ENCODE assay signal across 18 cellular contexts in the genomic region with DNA sequence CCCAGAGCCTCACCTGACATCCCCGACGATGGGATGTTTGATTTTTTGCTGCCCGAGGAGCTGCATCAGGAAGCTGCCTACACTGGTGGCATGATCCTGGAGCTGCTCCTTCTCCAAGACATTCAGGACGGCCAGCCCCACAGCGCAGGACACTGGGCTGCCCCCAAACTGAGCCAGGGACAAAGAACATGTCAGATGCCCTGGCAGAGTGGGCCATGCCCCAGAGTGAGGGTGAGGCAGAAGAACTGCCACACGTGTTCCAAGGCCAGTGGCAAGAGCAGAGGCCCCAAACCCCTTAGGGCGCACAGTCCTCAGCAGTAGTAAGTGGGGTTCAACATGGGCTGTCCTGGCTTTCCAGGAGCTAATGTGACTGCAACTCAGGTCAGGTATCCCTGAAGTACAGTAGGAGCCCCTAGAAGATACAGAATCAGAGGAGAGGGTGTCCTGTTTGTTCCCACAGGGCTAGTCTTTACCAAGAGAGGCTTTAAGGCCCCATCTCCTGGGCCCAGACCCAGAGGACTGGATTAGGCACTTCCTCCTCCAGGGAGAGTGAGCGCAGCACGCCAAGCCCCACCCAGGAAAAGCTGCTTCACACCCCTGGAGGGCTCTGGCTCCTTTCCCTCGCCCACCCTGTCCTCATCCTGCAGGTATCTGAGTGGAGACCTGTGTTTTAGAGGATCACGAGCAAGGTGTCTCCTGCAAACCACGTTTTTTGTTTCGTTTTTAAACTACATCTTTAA. TPM values are rescaled to one million over a fixed set of nuclear protein-coding genes. Genes with fewer than 3 reads are reported as not detected.
A peak's percentile ranks its signal among the peaks of the same experiment; 100 is the strongest.
DNase-seq lines count a peak whose midpoint lies in the region; ATAC-seq, FAIRE-seq and TF ChIP-seq lines count a peak whose summit lies in the region.
"Had no signal": no experiment of that assay in that cellular context is flagged by ENCODE, and none has a peak within 500 bp of the region (broad histone marks: within the 10 kb centered on the region; RNA-seq: fewer than 3 reads in every experiment).

No MANE protein-coding gene starts in this region.

- no peak overlapping the region for H2AFZ ChIP-seq in Karpas-422 (ENCODE audit: low read length)
- no peak overlapping the region for H2AFZ ChIP-seq in H1 (ENCODE audit: low read length)
- H2AFZ ChIP-seq: parathyroid adenoma had no signal

- no peak overlapping the region for H3K4me2 ChIP-seq in Karpas-422 (ENCODE audit: low read depth, low read length, poor library complexity, severe bottlenecking)
- no peak overlapping the region for H3K4me2 ChIP-seq in H1 (ENCODE audit: insufficient read depth in 1 of 2, low read depth in 2 of 2, low read length in 2 of 2)

- no peak overlapping the region for H2BK120ac ChIP-seq in H1 (replicated peaks; ENCODE audit: low read depth, low read length)

- H3K14ac ChIP-seq in H1 (ENCODE audit: insufficient read length) = no peak overlapping the region

- TF ChIP-seq CTCF in H1 (IDR thresholded peaks at IDR 0.05; ENCODE audit: control extremely low read depth in 1 of 3, insufficient read depth in 1 of 3, low read depth in 1 of 3, low read length in 3 of 3) = no peak

- H3K36me3 ChIP-seq in Karpas-422 (ENCODE audit: insufficient read depth, low read length) (peaks cover 24% of the 10 kb centered on the region), H1 (ENCODE audit: control insufficient read depth in 2 of 4, insufficient read depth in 4 of 4, low read length in 3 of 4) (peaks cover 15 to 75% (median 36%) of the 10 kb centered on the region in 4 experiments)
- H3K36me3 ChIP-seq: uterus had no signal

- CTCF ChIA-PET in H1 (lab: Charles Lee; ENCODE audit: partially characterized antibody) = interaction anchor here (1.0 to 2.6 kb wide), 4 partner anchors 9 to 95 kb away, joined by 3 to 8 read pairs (median 6); a partner anchor contains a TSS

- WGBS in H1 (ENCODE audit: extremely low coverage in 1 of 2, insufficient coverage in 1 of 2, insufficient read length in 1 of 2, insufficient replicate concordance in 2 of 2, low coverage in 1 of 2, low lambda C conversion rate in 2 of 2, missing lambda C conversion rate in 1 of 2), 2 experiments = 85% methylated on average over 13 of the region's 13 CpGs; no CpG with 5 or more reads in 1 of the 2 experiments

- H3K27ac Mint-ChIP-seq in activated T-cell treated with anti-CD3 and anti-CD28 coated beads, Interleukin-2, amount 50 U/mL, for 72 hours = peak overlapping the region; percentile 96
- peak overlapping the region; percentile 91 for H3K27ac Mint-ChIP-seq in stimulated activated effector memory CD8-positive, alpha-beta T cell treated with anti-CD3 and anti-CD28 coated beads, Interleukin-12 subunit alpha, Interleukin-12 subunit beta, amount 100 ng/mL, for 72 hours

- H3K27ac ChIP-seq in Karpas-422 (ENCODE audit: low read length) (peak overlapping the region; percentile 68), H1 (ENCODE audit: low read depth, low read length) (no peak overlapping the region)
- H3K27ac ChIP-seq: coronary artery, parathyroid adenoma, uterus had no signal

- H3K23me2 ChIP-seq in H1 (ENCODE audit: low read depth, low read length) = no peaks in the 10 kb centered on the region

- TF ChIP-seq RAD21 in H1 (IDR thresholded peaks at IDR 0.05 in 1 of 2, conservative IDR thresholded peaks at IDR 0.05 in 1 of 2; ENCODE audit: low read depth in 2 of 2, low read length in 2 of 2) = no peak

- no peak for DNase-seq in activated T-cell treated with anti-CD3 and anti-CD28 coated beads, Interleukin-2, amount 50 U/mL, for 72 hours
- no peak for DNase-seq in activated T-cell treated with anti-CD3 and anti-CD28 coated beads for 4 hours
- peak; percentile 43 for DNase-seq in Karpas-422
- DNase-seq in H1 (ENCODE audit: low read depth in 1 of 2, low spot score in 2 of 2) = no peak
- no peak for DNase-seq in stimulated activated effector memory CD8-positive, alpha-beta T cell treated with anti-CD3 and anti-CD28 coated beads, Interleukin-12 subunit alpha, Interleukin-12 subunit beta, amount 100 ng/mL, for 72 hours (ENCODE audit: low spot score in 2 of 2)
- DNase-seq in AG08396 (ENCODE audit: low spot score) = no peak
- no peak for DNase-seq in Ammon's horn (ENCODE audit: low spot score)
- no peak for DNase-seq in AG08395 (ENCODE audit: low spot score)
- DNase-seq: activated naive CD8-positive, alpha-beta T cell treated with anti-CD3 and anti-CD28 coated beads, Interleukin-2, amount 10 ng/mL, durations not matched to agents 7 days and 5 days; HCEC 1CT; hippocampal formation; MG63; NCI-H2171; T-helper 17 cell; uterus had no signal

- no peak overlapping the region for H3K4me3 Mint-ChIP-seq in activated T-cell treated with anti-CD3 and anti-CD28 coated beads, Interleukin-2, amount 50 U/mL, for 72 hours
- H3K4me3 Mint-ChIP-seq in stimulated activated effector memory CD8-positive, alpha-beta T cell treated with anti-CD3 and anti-CD28 coated beads, Interleukin-12 subunit alpha, Interleukin-12 subunit beta, amount 100 ng/mL, for 72 hours = no peak overlapping the region
- H3K4me3 Mint-ChIP-seq: activated naive CD8-positive, alpha-beta T cell treated with anti-CD3 and anti-CD28 coated beads, Interleukin-2, amount 10 ng/mL, durations not matched to agents 7 days and 5 days; T-helper 17 cell had no signal

- H3K9ac ChIP-seq in Karpas-422 (ENCODE audit: low read length) (no peak overlapping the region), H1 (replicated peaks in 1 of 4; ENCODE audit: extremely low read depth in 1 of 4, low read depth in 3 of 4, low read length in 3 of 4) (no peak overlapping the region; a peak in 1 of 7 replicates)
- H3K9ac ChIP-seq: parathyroid adenoma had no signal

- no peak overlapping the region for H4K8ac ChIP-seq in H1 (ENCODE audit: extremely low read depth, insufficient read depth, low read length)

- H3K79me2 ChIP-seq in Karpas-422 (ENCODE audit: low read length) (no peaks in the 10 kb centered on the region), H1 (ENCODE audit: control insufficient read depth in 1 of 2, insufficient read depth in 2 of 2, low read length in 2 of 2) (no peaks in the 10 kb centered on the region)

- H3K4me1 ChIP-seq in Karpas-422 (ENCODE audit: low read length) (peaks cover 44% of the 10 kb centered on the region), H1 (replicated peaks in 1 of 4; ENCODE audit: control insufficient read depth in 3 of 4, insufficient read depth in 4 of 4, low read length in 3 of 4) (peaks cover 0 to 5% (median 1%) of the 10 kb centered on the region in 4 experiments; a peak in 2 of 7 replicates)
- H3K4me1 ChIP-seq: parathyroid adenoma, uterus had no signal

- H3K4me3 ChIP-seq in Karpas-422 (ENCODE audit: low read length) (no peak overlapping the region), H1 (ENCODE audit: extremely low read depth in 1 of 4, insufficient read depth in 2 of 4, low read depth in 3 of 4, low read length in 4 of 4) (no peak overlapping the region)
- H3K4me3 ChIP-seq: coronary artery, lung, MG63, uterus had no signal

- H3K9me3 Mint-ChIP-seq in activated T-cell treated with anti-CD3 and anti-CD28 coated beads, Interleukin-2, amount 50 U/mL, for 72 hours = no peaks in the 10 kb centered on the region
- no peaks in the 10 kb centered on the region for H3K9me3 Mint-ChIP-seq in stimulated activated effector memory CD8-positive, alpha-beta T cell treated with anti-CD3 and anti-CD28 coated beads, Interleukin-12 subunit alpha, Interleukin-12 subunit beta, amount 100 ng/mL, for 72 hours
- H3K9me3 Mint-ChIP-seq: activated naive CD8-positive, alpha-beta T cell treated with anti-CD3 and anti-CD28 coated beads, Interleukin-2, amount 10 ng/mL, durations not matched to agents 7 days and 5 days had no signal

- TF ChIP-seq EP300 in H1 (IDR thresholded peaks at IDR 0.05; ENCODE audit: borderline replicate concordance in 1 of 2, low read depth in 2 of 2, low read length in 2 of 2) = no peak

- H4K5ac ChIP-seq in H1 (ENCODE audit: insufficient read length, low read depth, low read length) = no peak overlapping the region

- no peak overlapping the region for H2BK5ac ChIP-seq in H1 (ENCODE audit: low read depth, low read length)

- no peak overlapping the region for H3K23ac ChIP-seq in H1 (ENCODE audit: insufficient read length)

- H3K9me3 ChIP-seq in Karpas-422 (ENCODE audit: low read length) = no peaks in the 10 kb centered on the region
- no peaks in the 10 kb centered on the region for H3K9me3 ChIP-seq in H1 (ENCODE audit: insufficient read depth in 2 of 2, low read depth in 1 of 2, low read length in 1 of 2)
- H3K9me3 ChIP-seq: MG63, uterus had no signal

- H3K79me1 ChIP-seq in H1 (ENCODE audit: low read depth, low read length) = 0 out of 2 replicates have a peak, but pooled peaks cover 2% of the 10 kb centered on the region

- no peak overlapping the region for H2AK5ac ChIP-seq in H1 (ENCODE audit: low read depth, low read length)

- H4K91ac ChIP-seq in H1 (replicated peaks; ENCODE audit: insufficient read length, low read length) = no peak overlapping the region

- no peak overlapping the region for H2BK20ac ChIP-seq in H1 (ENCODE audit: low read length)

- no peak overlapping the region for H2BK12ac ChIP-seq in H1 (ENCODE audit: low read depth, low read length)

- peaks cover 7 to 43% of the 10 kb centered on the region in 2 donors for H3K36me3 Mint-ChIP-seq in activated T-cell treated with anti-CD3 and anti-CD28 coated beads, Interleukin-2, amount 50 U/mL, for 72 hours (ENCODE audit: insufficient read depth in 2 of 2)
- H3K36me3 Mint-ChIP-seq in stimulated activated effector memory CD8-positive, alpha-beta T cell treated with anti-CD3 and anti-CD28 coated beads, Interleukin-12 subunit alpha, Interleukin-12 subunit beta, amount 100 ng/mL, for 72 hours = peaks cover 100% of the 10 kb centered on the region

- H3K56ac ChIP-seq in H1 (replicated peaks; ENCODE audit: insufficient read length, low read depth, low read length) = no peak overlapping the region

- POLR2A ChIA-PET in H1 (lab: Charles Lee; ENCODE audit: partially characterized antibody) = interaction anchor here (1.2 to 31.3 kb wide), 6 partner anchors 9 to 65 kb away, joined by 3 to 985 read pairs (median 64); a partner anchor contains a TSS

- no peak overlapping the region for H3K4ac ChIP-seq in H1 (replicated peaks; ENCODE audit: insufficient read length, low read depth, low read length)

- H3K18ac ChIP-seq in H1 (ENCODE audit: extremely low read depth, low read length) = no peak overlapping the region

- no peaks in the 10 kb centered on the region for H3K27me3 Mint-ChIP-seq in activated T-cell treated with anti-CD3 and anti-CD28 coated beads, Interleukin-2, amount 50 U/mL, for 72 hours (ENCODE audit: low read depth)
- H3K27me3 Mint-ChIP-seq: activated naive CD8-positive, alpha-beta T cell treated with anti-CD3 and anti-CD28 coated beads, Interleukin-2, amount 10 ng/mL, durations not matched to agents 7 days and 5 days; T-helper 17 cell had no signal

- no peak overlapping the region for H2BK15ac ChIP-seq in H1 (ENCODE audit: low read length)

- peaks cover 8% of the 10 kb centered on the region; the same call in 1 of the 2 replicates for H4K20me1 ChIP-seq in Karpas-422 (ENCODE audit: insufficient read depth, low read depth, low read length)
- peaks cover 16 to 23% of the 10 kb centered on the region in 2 experiments for H4K20me1 ChIP-seq in H1 (replicated peaks in 1 of 2; ENCODE audit: control insufficient read depth in 1 of 2, insufficient read depth in 2 of 2, low read length in 2 of 2)

- TF ChIP-seq POLR2A in H1 (IDR thresholded peaks at IDR 0.05; ENCODE audit: control extremely low read depth in 1 of 2, low read depth in 2 of 2, low read length in 2 of 2) = peak in 1 of 2 experiments; percentile 24; a peak in 1 of 3 replicates

- no peaks in the 10 kb centered on the region for H3K27me3 ChIP-seq in Karpas-422 (ENCODE audit: low read length)
- H3K27me3 ChIP-seq in H1 (replicated peaks in 1 of 4; ENCODE audit: control insufficient read depth in 3 of 4, extremely low read depth in 1 of 4, insufficient read depth in 3 of 4, low read length in 3 of 4) = no peaks in the 10 kb centered on the region
- H3K27me3 ChIP-seq: MG63, uterus had no signal

- no peak for FAIRE-seq in H1 (lab: Jason Lieb, UNC)

- peak; percentile 8 to 34 for ATAC-seq in activated T-cell treated with anti-CD3 and anti-CD28 coated beads, Interleukin-2, amount 50 U/mL, for 72 hours (replicated peaks in 1 of 2)
- ATAC-seq in stimulated activated effector memory CD8-positive, alpha-beta T cell treated with anti-CD3 and anti-CD28 coated beads, Interleukin-12 subunit alpha, Interleukin-12 subunit beta, amount 100 ng/mL, for 72 hours = no peak
- ATAC-seq: T-helper 17 cell had no signal

- H3K4me1 Mint-ChIP-seq in activated T-cell treated with anti-CD3 and anti-CD28 coated beads, Interleukin-2, amount 50 U/mL, for 72 hours (ENCODE audit: low read depth) = peaks cover 29% of the 10 kb centered on the region
- H3K4me1 Mint-ChIP-seq in stimulated activated effector memory CD8-positive, alpha-beta T cell treated with anti-CD3 and anti-CD28 coated beads, Interleukin-12 subunit alpha, Interleukin-12 subunit beta, amount 100 ng/mL, for 72 hours = peaks cover 34% of the 10 kb centered on the region

- H3K9me2 ChIP-seq in Karpas-422 (replicated peaks; ENCODE audit: insufficient read depth, low read length) = no peaks in the 10 kb centered on the region

RNA-seq across cellular contexts. Expression of a gene that starts 11.1 kb away (rescaled TPM):
- 100 to 1,000 TPM; 196 to 232 TPM for total RNA-seq in activated T-cell treated with anti-CD3 and anti-CD28 coated beads, Interleukin-2, amount 50 U/mL, for 72 hours
- 75.7 and 136 TPM in 2 replicates for total RNA-seq in Karpas-422 (2014; rRNA removed; shearing (Covaris generic); ENCODE audit: low replicate concordance)
- 556 and 563 TPM in 2 replicates for total RNA-seq in H1 (2021; fragmentation: NEBNext Ultra II Directional; extraction: Animal tissue kit (Norgen Biotek cat#: 25700))
- 350 and 373 TPM in 2 replicates for polyA plus RNA-seq in H1 (2011; rRNA removed)
- polyA plus RNA-seq in H1 (2011; cell fraction: cytosol; rRNA removed) = 393 TPM
- 141 TPM for polyA plus RNA-seq in H1 (2011; cell fraction: nucleus; rRNA removed)
- polyA plus RNA-seq in H1 (2012, experiment 1 of 2) = 386 to 417 TPM (median 389 TPM) in 4 replicates
- 229 TPM for polyA plus RNA-seq in H1 (2012, experiment 2 of 2)
- 302 TPM for polyA plus RNA-seq in H1 (2013, experiment 1 of 2)
- polyA plus RNA-seq in H1 (2013, experiment 2 of 2) = 299 TPM
- 74.5 and 90.5 TPM in 2 replicates for polyA minus RNA-seq in H1 (2011; rRNA and poly(A)+ RNA removed)
- polyA minus RNA-seq in H1 (2011; cell fraction: cytosol; rRNA and poly(A)+ RNA removed) = 107 TPM
- 87.5 TPM for polyA minus RNA-seq in H1 (2011; cell fraction: nucleus; rRNA and poly(A)+ RNA removed)

RNA-seq across cellular contexts. Expression of a gene that starts 17.2 kb away (rescaled TPM):
- 10 to 100 TPM; 81.7 to 89.7 TPM for total RNA-seq in activated T-cell treated with anti-CD3 and anti-CD28 coated beads, Interleukin-2, amount 50 U/mL, for 72 hours
- total RNA-seq in Karpas-422 (2014; rRNA removed; shearing (Covaris generic); ENCODE audit: low replicate concordance) = 116 and 118 TPM in 2 replicates
- total RNA-seq in H1 (2021; fragmentation: NEBNext Ultra II Directional; extraction: Animal tissue kit (Norgen Biotek cat#: 25700)) = 29.5 and 32.1 TPM in 2 replicates
- 25.1 and 33.4 TPM in 2 replicates for polyA plus RNA-seq in H1 (2011; rRNA removed)
- polyA plus RNA-seq in H1 (2011; cell fraction: cytosol; rRNA removed) = 35.7 TPM
- 106 TPM for polyA plus RNA-seq in H1 (2011; cell fraction: nucleus; rRNA removed)
- polyA plus RNA-seq in H1 (2012, experiment 1 of 2) = 22.0 to 26.7 TPM (median 22.5 TPM) in 4 replicates
- 9.1 TPM for polyA plus RNA-seq in H1 (2012, experiment 2 of 2)
- 10.9 TPM for polyA plus RNA-seq in H1 (2013, experiment 1 of 2)
- polyA plus RNA-seq in H1 (2013, experiment 2 of 2) = 7.7 TPM
- polyA minus RNA-seq in H1 (2011; rRNA and poly(A)+ RNA removed) = 44.1 and 62.2 TPM in 2 replicates
- 25.1 TPM for polyA minus RNA-seq in H1 (2011; cell fraction: cytosol; rRNA and poly(A)+ RNA removed)
- 91.2 TPM for polyA minus RNA-seq in H1 (2011; cell fraction: nucleus; rRNA and poly(A)+ RNA removed)

RNA-seq across cellular contexts. Expression of a gene that starts 28.3 kb away (rescaled TPM):
- not detected for total RNA-seq in activated T-cell treated with anti-CD3 and anti-CD28 coated beads, Interleukin-2, amount 50 U/mL, for 72 hours
- total RNA-seq in Karpas-422 (2014; rRNA removed; shearing (Covaris generic); ENCODE audit: low replicate concordance) = not detected in 2 replicates
- total RNA-seq in H1 (2021; fragmentation: NEBNext Ultra II Directional; extraction: Animal tissue kit (Norgen Biotek cat#: 25700)) = 0.13 TPM in 1 of 2 replicates, not detected in the other
- polyA plus RNA-seq in H1 (2011; rRNA removed) = not detected in 2 replicates
- polyA plus RNA-seq in H1 (2011; cell fraction: cytosol; rRNA removed) = not detected
- 0.06 TPM for polyA plus RNA-seq in H1 (2011; cell fraction: nucleus; rRNA removed)
- not detected in 4 replicates for polyA plus RNA-seq in H1 (2012, experiment 1 of 2)
- not detected for polyA plus RNA-seq in H1 (2012, experiment 2 of 2)
- polyA plus RNA-seq in H1 (2013, experiment 1 of 2) = not detected
- polyA plus RNA-seq in H1 (2013, experiment 2 of 2) = not detected
- not detected in 2 replicates for polyA minus RNA-seq in H1 (2011; rRNA and poly(A)+ RNA removed)
- not detected for polyA minus RNA-seq in H1 (2011; cell fraction: cytosol; rRNA and poly(A)+ RNA removed)
- polyA minus RNA-seq in H1 (2011; cell fraction: nucleus; rRNA and poly(A)+ RNA removed) = not detected
- total RNA-seq: activated naive CD8-positive, alpha-beta T cell treated with anti-CD3 and anti-CD28 coated beads, Interleukin-2, amount 10 ng/mL, durations not matched to agents 7 days and 5 days; lung; T-helper 17 cell; uterus had no signal
- polyA plus RNA-seq: lung had no signal
